ENCODE assay signal across 28 cellular contexts in genomic region chr4:66062044-66062443, GRCh38.
DNase-seq lines count a peak whose midpoint lies in the region; ATAC-seq, FAIRE-seq and TF ChIP-seq lines count a peak whose summit lies in the region.
"Had no signal": no experiment of that assay in that cellular context is flagged by ENCODE, and none has a peak within 500 bp of the region (broad histone marks: within the 10 kb centered on the region; RNA-seq: fewer than 3 reads in every experiment).

No MANE protein-coding gene starts in this region.

- no peaks in the 10 kb centered on the region for H3K79me2 ChIP-seq in endothelial cell of umbilical vein (ENCODE audit: control insufficient read depth, insufficient read depth, low read length)
- no peaks in the 10 kb centered on the region for H3K79me2 ChIP-seq in osteoblast (ENCODE audit: insufficient read depth, low read length)

- H3K27ac ChIP-seq in endothelial cell of umbilical vein (ENCODE audit: insufficient read depth, low read depth, low read length) = no peak overlapping the region
- peak overlapping the region; percentile 59 for H3K27ac ChIP-seq in osteoblast (ENCODE audit: low read depth, low read length)
- H3K27ac ChIP-seq: colonic mucosa, neutrophil, thyroid gland had no signal

- intact Hi-C loops in endothelial cell of umbilical vein (cut with micrococcal nuclease) = no loop called here

- H3K9me3 ChIP-seq in endothelial cell of umbilical vein (replicated peaks; ENCODE audit: control insufficient read depth, insufficient read depth, low read length) (no peaks in the 10 kb centered on the region), osteoblast (ENCODE audit: low read depth, low read length) (no peaks in the 10 kb centered on the region)
- H3K9me3 ChIP-seq: colonic mucosa, neutrophil, thyroid gland had no signal

- no TSS peak for BruUV-seq in endothelial cell of umbilical vein (replicated peaks; lab: Mats Ljungman, UMichigan)

- H3K36me3 Mint-ChIP-seq in T-cell = no peaks in the 10 kb centered on the region
- H3K36me3 Mint-ChIP-seq: activated CD8-positive, alpha-beta memory T cell treated with anti-CD3 and anti-CD28 coated beads, Interleukin-2, amount 10 ng/mL, durations not matched to agents 7 days and 5 days; activated naive CD4-positive, alpha-beta T cell treated with anti-CD3 and anti-CD28 coated beads, Interleukin-2, amount 50 U/mL, for 72 hours; CD4-positive, alpha-beta memory T cell had no signal

- H3K9me1 ChIP-seq in endothelial cell of umbilical vein (replicated peaks; ENCODE audit: control insufficient read depth, extremely low read depth, insufficient read depth, low read length) = no peaks in the 10 kb centered on the region

- peaks cover 6 to 7% (median 7%) of the 10 kb centered on the region in 3 donors for H3K9me3 Mint-ChIP-seq in T-cell
- H3K9me3 Mint-ChIP-seq: activated CD4-positive, alpha-beta T cell treated with anti-CD3 and anti-CD28 coated beads, Interleukin-2, amount 10 ng/mL, durations not matched to agents 7 days and 5 days had no signal

- H3K4me3 ChIP-seq in endothelial cell of umbilical vein (replicated peaks in 1 of 3; ENCODE audit: insufficient read depth in 1 of 3, low read depth in 1 of 3, low read length in 3 of 3) (no peak overlapping the region), osteoblast (ENCODE audit: insufficient read depth, low read length) (peak overlapping the region; percentile 14)
- H3K4me3 ChIP-seq: colonic mucosa, thyroid gland had no signal

- H2AFZ ChIP-seq in endothelial cell of umbilical vein (ENCODE audit: low read depth, low read length) (peak overlapping the region; percentile 80), osteoblast (ENCODE audit: low read length) (peak overlapping the region; percentile 74)

- ATAC-seq in T-cell (replicated peaks in 1 of 4) = no peak
- ATAC-seq in GM19351 (IDR thresholded peaks at IDR 0.05; ENCODE audit: unreplicated experiment) = no peak
- ATAC-seq: activated CD8-positive, alpha-beta memory T cell treated with anti-CD3 and anti-CD28 coated beads, Interleukin-2, amount 10 ng/mL, durations not matched to agents 7 days and 5 days; activated naive CD4-positive, alpha-beta T cell treated with anti-CD3 and anti-CD28 coated beads, Interleukin-2, amount 50 U/mL, for 72 hours; effector memory CD8-positive, alpha-beta T cell had no signal

- POLR2A ChIA-PET in endothelial cell of umbilical vein (lab: Charles Lee) (no interaction called here), T-cell (lab: Charles Lee) (no interaction called here)

- H3K4me1 ChIP-seq in endothelial cell of umbilical vein (ENCODE audit: control insufficient read depth, extremely low read depth, insufficient read depth, low read length) (peaks cover 7% of the 10 kb centered on the region), osteoblast (ENCODE audit: insufficient read depth, low read length) (peaks cover 14% of the 10 kb centered on the region)
- H3K4me1 ChIP-seq: colonic mucosa, thyroid gland had no signal

- no peak overlapping the region for H3K4me3 Mint-ChIP-seq in T-cell
- H3K4me3 Mint-ChIP-seq: activated CD4-positive, alpha-beta T cell treated with anti-CD3 and anti-CD28 coated beads, Interleukin-2, amount 10 ng/mL, durations not matched to agents 7 days and 5 days; activated CD8-positive, alpha-beta memory T cell treated with anti-CD3 and anti-CD28 coated beads, Interleukin-2, amount 10 ng/mL, durations not matched to agents 7 days and 5 days; CD4-positive, alpha-beta memory T cell; effector memory CD8-positive, alpha-beta T cell; T-helper 1 cell treated with Interleukin-12 subunit alpha and Interleukin-12 subunit beta and Interleukin-4 antibody, amounts not matched to agents 30 μg/mL and 1 μg/mL, for 36 hours had no signal

- H4K20me1 ChIP-seq in endothelial cell of umbilical vein (replicated peaks; ENCODE audit: control insufficient read depth, extremely low read depth, insufficient read depth, low read length) (no peaks in the 10 kb centered on the region), osteoblast (ENCODE audit: insufficient read depth, low read length) (no peaks in the 10 kb centered on the region)

- H3K9ac ChIP-seq in endothelial cell of umbilical vein (replicated peaks; ENCODE audit: extremely low read depth, insufficient read depth, low read length) = no peak overlapping the region

- DNase-seq in ELR (ENCODE audit: low read depth) (peak; percentile 57), RKO (ENCODE audit: low spot score) (peak; percentile 15), endothelial cell of umbilical vein (ENCODE audit: low read depth, low spot score) (peak; percentile 15), osteoblast (ENCODE audit: insufficient read length, low spot score, missing footprints) (no peak), glomerular visceral epithelial cell (ENCODE audit: extremely low spot score) (no peak), T-cell (no peak), T-helper 2 cell (no peak)
- DNase-seq: activated CD4-positive, alpha-beta T cell treated with anti-CD3 and anti-CD28 coated beads, Interleukin-2, amount 10 ng/mL, durations not matched to agents 7 days and 5 days; activated CD8-positive, alpha-beta memory T cell treated with anti-CD3 and anti-CD28 coated beads, Interleukin-2, amount 10 ng/mL, durations not matched to agents 7 days and 5 days; CD4-positive, alpha-beta memory T cell; colonic mucosa; DMS153; effector memory CD8-positive, alpha-beta T cell; GF-D8; hippocampal formation; Karpas-422; NCI-H1092; NCI-H1930; NCI-H226; SIG-M5; stimulated activated CD4-positive, alpha-beta T cell treated with anti-CD3 and anti-CD28 coated beads, Interleukin-4, amount 100 ng/mL, for 1 hour; stimulated activated naive CD4-positive, alpha-beta T cell treated with Interleukin-2 at 50 U/mL for 16 hours; thyroid gland had no signal

- H3K4me2 ChIP-seq in endothelial cell of umbilical vein (ENCODE audit: insufficient read depth, low read length) = peak overlapping the region; percentile 30
- H3K4me2 ChIP-seq in osteoblast (ENCODE audit: insufficient read depth, low read length) = peak overlapping the region; percentile 68

- H3K4me1 Mint-ChIP-seq in T-cell = no peaks in the 10 kb centered on the region
- H3K4me1 Mint-ChIP-seq: activated CD4-positive, alpha-beta T cell treated with anti-CD3 and anti-CD28 coated beads, Interleukin-2, amount 10 ng/mL, durations not matched to agents 7 days and 5 days; activated CD8-positive, alpha-beta memory T cell treated with anti-CD3 and anti-CD28 coated beads, Interleukin-2, amount 10 ng/mL, durations not matched to agents 7 days and 5 days; CD4-positive, alpha-beta memory T cell had no signal

- no peak overlapping the region for H3K27ac Mint-ChIP-seq in T-cell
- H3K27ac Mint-ChIP-seq: activated CD4-positive, alpha-beta T cell treated with anti-CD3 and anti-CD28 coated beads, Interleukin-2, amount 10 ng/mL, durations not matched to agents 7 days and 5 days; activated CD8-positive, alpha-beta memory T cell treated with anti-CD3 and anti-CD28 coated beads, Interleukin-2, amount 10 ng/mL, durations not matched to agents 7 days and 5 days; activated naive CD4-positive, alpha-beta T cell treated with anti-CD3 and anti-CD28 coated beads, Interleukin-2, amount 50 U/mL, for 72 hours; CD4-positive, alpha-beta memory T cell; effector memory CD8-positive, alpha-beta T cell; T-helper 1 cell treated with Interleukin-12 subunit alpha and Interleukin-12 subunit beta and Interleukin-4 antibody, amounts not matched to agents 30 μg/mL and 1 μg/mL, for 36 hours had no signal

- TF ChIP-seq CTCF in endothelial cell of umbilical vein (IDR thresholded peaks at IDR 0.05; ENCODE audit: extremely low read depth in 1 of 2, insufficient read depth in 1 of 2, low read depth in 1 of 2, low read length in 2 of 2) (no peak), osteoblast (IDR thresholded peaks at IDR 0.05; ENCODE audit: extremely low read depth, low read depth, low read length) (no peak)

- FAIRE-seq in endothelial cell of umbilical vein (lab: Jason Lieb, UNC) = no peak
- FAIRE-seq: islet of Langerhans had no signal

- TF ChIP-seq POLR2A in endothelial cell of umbilical vein (IDR thresholded peaks at IDR 0.05; ENCODE audit: low read depth, low read length) = no peak

- no peaks in the 10 kb centered on the region for H3K27me3 ChIP-seq in endothelial cell of umbilical vein (ENCODE audit: control insufficient read depth in 2 of 2, insufficient read depth in 2 of 2, low read length in 2 of 2)
- no peaks in the 10 kb centered on the region for H3K27me3 ChIP-seq in osteoblast (ENCODE audit: insufficient read depth, low read length)
- H3K27me3 ChIP-seq: colonic mucosa, neutrophil, thyroid gland had no signal

- dilution Hi-C loops in endothelial cell of umbilical vein (cut with MboI; ENCODE audit: extremely low pct_ligation_motif_present, low sequenced_read_pairs) = no loop called here

- CTCF ChIA-PET in endothelial cell of umbilical vein (lab: Charles Lee) = no interaction called here
- CTCF ChIA-PET in T-cell (lab: Charles Lee) = no interaction called here

- no peaks in the 10 kb centered on the region for H3K36me3 ChIP-seq in endothelial cell of umbilical vein (ENCODE audit: control insufficient read depth in 2 of 2, extremely low read depth in 1 of 2, insufficient read depth in 2 of 2, low read length in 2 of 2)
- H3K36me3 ChIP-seq in osteoblast (ENCODE audit: insufficient read depth, low read length) = no peaks in the 10 kb centered on the region
- H3K36me3 ChIP-seq: colonic mucosa, neutrophil, thyroid gland had no signal

- no peaks in the 10 kb centered on the region for H3K27me3 Mint-ChIP-seq in T-cell
- H3K27me3 Mint-ChIP-seq: activated CD4-positive, alpha-beta T cell treated with anti-CD3 and anti-CD28 coated beads, Interleukin-2, amount 10 ng/mL, durations not matched to agents 7 days and 5 days; activated CD8-positive, alpha-beta memory T cell treated with anti-CD3 and anti-CD28 coated beads, Interleukin-2, amount 10 ng/mL, durations not matched to agents 7 days and 5 days; CD4-positive, alpha-beta memory T cell; effector memory CD8-positive, alpha-beta T cell had no signal

TF ChIP-seq in endothelial cell of umbilical vein, 7 proteins besides CTCF, POLR2A, EP300 and RAD21:
- TF ChIP-seq GATA2 (IDR thresholded peaks at IDR 0.05; ENCODE audit: insufficient read depth, insufficient read length, low read depth, low read length) = no peak
- TF ChIP-seq MYC (IDR thresholded peaks at IDR 0.05; ENCODE audit: low read depth, low read length) = no peak
- no peak for TF ChIP-seq POLR2AphosphoS5 (IDR thresholded peaks at IDR 0.05; ENCODE audit: insufficient read depth, low read depth, low read length)
- TF ChIP-seq JUN (IDR thresholded peaks at IDR 0.05; ENCODE audit: borderline replicate concordance, insufficient read depth, insufficient read length, low read depth) = no peak
- TF ChIP-seq EZH2 (IDR thresholded peaks at IDR 0.05; ENCODE audit: borderline replicate concordance, low read depth, low read length, severe bottlenecking) = no peak
- peak; percentile 57 for TF ChIP-seq FOS (IDR thresholded peaks at IDR 0.05; ENCODE audit: borderline replicate concordance, insufficient read depth, low read length)
- no peak for TF ChIP-seq MAX (IDR thresholded peaks at IDR 0.05; ENCODE audit: insufficient read depth, insufficient read length)

Comparison
In these comparisons a context has a peak if more than half of its experiments do, and no peak if none do; other contexts are left out.
1. DNase-seq: peak in ELR (single experiment), RKO (single experiment) and endothelial cell of umbilical vein (single experiment); none in osteoblast (single experiment), glomerular visceral epithelial cell (single experiment), T-cell (0 of 34) and T-helper 2 cell (0 of 5).